ENCODE assay signal across 17 cellular contexts in the genomic region with DNA sequence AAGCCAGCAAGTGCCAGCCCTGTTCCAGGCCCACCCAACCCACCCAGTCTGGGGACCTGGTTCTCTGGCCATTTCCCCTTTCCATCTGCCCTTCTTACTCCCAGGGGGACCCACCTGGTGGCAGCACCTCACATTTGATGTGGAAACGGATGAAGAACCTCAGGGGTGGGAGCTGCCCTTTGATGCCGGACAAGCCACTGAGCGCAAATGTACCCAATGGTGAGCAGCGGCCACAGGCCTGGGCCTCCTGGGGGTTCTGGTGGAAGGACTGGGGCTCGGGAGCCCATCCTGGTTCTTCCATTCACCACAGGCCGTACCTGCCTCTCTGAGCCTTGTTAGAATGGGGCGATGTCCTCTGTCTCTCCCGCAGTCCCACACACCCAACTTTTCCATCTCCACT.
"Had no signal": no experiment of that assay in that cellular context is flagged by ENCODE, and none has a peak within 500 bp of the region (broad histone marks: within the 10 kb centered on the region; RNA-seq: fewer than 3 reads in every experiment).

No MANE protein-coding gene starts in this region.

- H3K4me1 Mint-ChIP-seq: memory B cell; natural killer cell; neural crest cell; stimulated activated memory B cell treated with anti-CD40 and anti-IgM and Interleukin-4, amounts not matched to agents 10 μg/mL and 1 μg/mL and 100 μg/mL, for 72 hours had no signal

- H3K27me3 Mint-ChIP-seq: effector memory CD8-positive, alpha-beta T cell; stimulated activated memory B cell treated with anti-CD40 and anti-IgM and Interleukin-4, amounts not matched to agents 10 μg/mL and 1 μg/mL and 100 μg/mL, for 72 hours; stimulated activated naive CD8-positive, alpha-beta T cell treated with anti-CD3 and anti-CD28 coated beads, Interleukin-15, Interleukin-2, amounts not matched to agents 100 ng/mL and 50 ng/mL, for 24 hours had no signal

- H3K27ac ChIP-seq: epithelial cell of prostate, esophagus muscularis mucosa, gastroesophageal sphincter, right atrium auricular region, transverse colon had no signal

- H3K9me3 Mint-ChIP-seq: effector memory CD8-positive, alpha-beta T cell; memory B cell; mesothelial cell of epicardium; natural killer cell; neural crest cell; stimulated activated memory B cell treated with anti-CD40 and anti-IgM and Interleukin-4, amounts not matched to agents 10 μg/mL and 1 μg/mL and 100 μg/mL, for 72 hours; stimulated activated naive CD8-positive, alpha-beta T cell treated with anti-CD3 and anti-CD28 coated beads, Interleukin-15, Interleukin-2, amounts not matched to agents 100 ng/mL and 50 ng/mL, for 24 hours had no signal

- H3K27ac Mint-ChIP-seq: memory B cell; mesothelial cell of epicardium; natural killer cell; stimulated activated memory B cell treated with anti-CD40 and anti-IgM and Interleukin-4, amounts not matched to agents 10 μg/mL and 1 μg/mL and 100 μg/mL, for 72 hours; stimulated activated naive CD8-positive, alpha-beta T cell treated with anti-CD3 and anti-CD28 coated beads, Interleukin-15, Interleukin-2, amounts not matched to agents 100 ng/mL and 50 ng/mL, for 24 hours had no signal

- ATAC-seq: effector memory CD8-positive, alpha-beta T cell; gastroesophageal sphincter; left lung; natural killer cell; stimulated activated memory B cell treated with anti-CD40 and anti-IgM and Interleukin-4, amounts not matched to agents 10 μg/mL and 1 μg/mL and 100 μg/mL, for 72 hours had no signal

- H3K4me3 Mint-ChIP-seq: effector memory CD8-positive, alpha-beta T cell; memory B cell; mesothelial cell of epicardium; natural killer cell; neural crest cell; stimulated activated memory B cell treated with anti-CD40 and anti-IgM and Interleukin-4, amounts not matched to agents 10 μg/mL and 1 μg/mL and 100 μg/mL, for 72 hours; stimulated activated naive CD8-positive, alpha-beta T cell treated with anti-CD3 and anti-CD28 coated beads, Interleukin-15, Interleukin-2, amounts not matched to agents 100 ng/mL and 50 ng/mL, for 24 hours had no signal

- H3K36me3 Mint-ChIP-seq: memory B cell; mesothelial cell of epicardium; natural killer cell; stimulated activated memory B cell treated with anti-CD40 and anti-IgM and Interleukin-4, amounts not matched to agents 10 μg/mL and 1 μg/mL and 100 μg/mL, for 72 hours had no signal

- DNase-seq: effector memory CD8-positive, alpha-beta T cell; foreskin fibroblast; glutamatergic neuron; left lung; lower lobe of right lung; natural killer cell; stimulated activated CD4-positive, alpha-beta T cell treated with anti-CD3 and anti-CD28 coated beads, Interleukin-2, amount 100 ng/mL, for 48 hours; transverse colon had no signal
